Comparison of ENCODE assay signal across 1 cellular context in the genomic region with DNA sequence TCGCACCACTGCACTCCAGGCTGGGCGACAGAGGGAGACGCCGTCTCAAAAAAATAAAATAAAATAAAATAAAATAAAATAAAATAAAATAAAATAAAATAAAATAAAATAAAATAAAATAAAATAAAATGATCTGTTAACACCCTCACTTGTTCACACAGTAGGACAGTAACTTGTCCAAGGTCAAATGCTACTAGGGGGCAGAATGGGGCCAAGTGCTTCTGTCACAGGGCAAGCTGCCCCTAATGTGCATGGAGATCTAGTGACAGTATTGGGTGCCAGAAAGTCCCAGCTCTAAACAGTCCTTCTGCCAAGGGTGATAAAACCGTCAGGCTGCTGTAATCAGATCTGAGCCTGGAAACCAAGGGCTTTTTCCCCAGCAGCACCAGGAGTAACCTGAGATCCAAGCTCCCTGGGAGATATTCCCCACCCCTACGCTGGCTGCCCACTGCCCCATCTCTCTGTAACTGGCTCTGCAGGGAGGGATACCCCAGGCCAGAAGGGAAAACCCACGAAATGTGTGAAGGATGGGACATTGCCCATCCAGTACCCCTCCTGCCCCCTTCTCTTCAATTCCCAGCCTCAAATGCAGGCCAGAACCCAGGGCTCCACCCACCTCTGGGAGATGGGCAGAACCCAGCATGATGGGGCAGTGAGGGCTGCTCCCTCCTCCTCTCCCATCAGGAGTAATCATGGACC.
TF ChIP-seq lines count a peak whose summit lies in the region.

No MANE protein-coding gene starts in this region.

TF ChIP-seq in H1, 55 proteins besides CTCF, POLR2A, EP300 and RAD21:
- TF ChIP-seq, protein P1, sequence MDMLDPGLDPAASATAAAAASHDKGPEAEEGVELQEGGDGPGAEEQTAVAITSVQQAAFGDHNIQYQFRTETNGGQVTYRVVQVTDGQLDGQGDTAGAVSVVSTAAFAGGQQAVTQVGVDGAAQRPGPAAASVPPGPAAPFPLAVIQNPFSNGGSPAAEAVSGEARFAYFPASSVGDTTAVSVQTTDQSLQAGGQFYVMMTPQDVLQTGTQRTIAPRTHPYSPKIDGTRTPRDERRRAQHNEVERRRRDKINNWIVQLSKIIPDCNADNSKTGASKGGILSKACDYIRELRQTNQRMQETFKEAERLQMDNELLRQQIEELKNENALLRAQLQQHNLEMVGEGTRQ (IDR thresholded peaks at IDR 0.05; ENCODE audit: low read length): no peak
- no peak for TF ChIP-seq SAP30 (IDR thresholded peaks at IDR 0.05; ENCODE audit: insufficient read depth, insufficient replicate concordance, low read length)
- TF ChIP-seq KDM4A (IDR thresholded peaks at IDR 0.05; ENCODE audit: low read depth, low read length, severe bottlenecking): no peak
- no peak for TF ChIP-seq MAFK (IDR thresholded peaks at IDR 0.05; ENCODE audit: low read depth, low read length)
- TF ChIP-seq GABPA (IDR thresholded peaks at IDR 0.05; ENCODE audit: borderline replicate concordance, insufficient read depth, low read length): no peak
- TF ChIP-seq, protein P2, sequence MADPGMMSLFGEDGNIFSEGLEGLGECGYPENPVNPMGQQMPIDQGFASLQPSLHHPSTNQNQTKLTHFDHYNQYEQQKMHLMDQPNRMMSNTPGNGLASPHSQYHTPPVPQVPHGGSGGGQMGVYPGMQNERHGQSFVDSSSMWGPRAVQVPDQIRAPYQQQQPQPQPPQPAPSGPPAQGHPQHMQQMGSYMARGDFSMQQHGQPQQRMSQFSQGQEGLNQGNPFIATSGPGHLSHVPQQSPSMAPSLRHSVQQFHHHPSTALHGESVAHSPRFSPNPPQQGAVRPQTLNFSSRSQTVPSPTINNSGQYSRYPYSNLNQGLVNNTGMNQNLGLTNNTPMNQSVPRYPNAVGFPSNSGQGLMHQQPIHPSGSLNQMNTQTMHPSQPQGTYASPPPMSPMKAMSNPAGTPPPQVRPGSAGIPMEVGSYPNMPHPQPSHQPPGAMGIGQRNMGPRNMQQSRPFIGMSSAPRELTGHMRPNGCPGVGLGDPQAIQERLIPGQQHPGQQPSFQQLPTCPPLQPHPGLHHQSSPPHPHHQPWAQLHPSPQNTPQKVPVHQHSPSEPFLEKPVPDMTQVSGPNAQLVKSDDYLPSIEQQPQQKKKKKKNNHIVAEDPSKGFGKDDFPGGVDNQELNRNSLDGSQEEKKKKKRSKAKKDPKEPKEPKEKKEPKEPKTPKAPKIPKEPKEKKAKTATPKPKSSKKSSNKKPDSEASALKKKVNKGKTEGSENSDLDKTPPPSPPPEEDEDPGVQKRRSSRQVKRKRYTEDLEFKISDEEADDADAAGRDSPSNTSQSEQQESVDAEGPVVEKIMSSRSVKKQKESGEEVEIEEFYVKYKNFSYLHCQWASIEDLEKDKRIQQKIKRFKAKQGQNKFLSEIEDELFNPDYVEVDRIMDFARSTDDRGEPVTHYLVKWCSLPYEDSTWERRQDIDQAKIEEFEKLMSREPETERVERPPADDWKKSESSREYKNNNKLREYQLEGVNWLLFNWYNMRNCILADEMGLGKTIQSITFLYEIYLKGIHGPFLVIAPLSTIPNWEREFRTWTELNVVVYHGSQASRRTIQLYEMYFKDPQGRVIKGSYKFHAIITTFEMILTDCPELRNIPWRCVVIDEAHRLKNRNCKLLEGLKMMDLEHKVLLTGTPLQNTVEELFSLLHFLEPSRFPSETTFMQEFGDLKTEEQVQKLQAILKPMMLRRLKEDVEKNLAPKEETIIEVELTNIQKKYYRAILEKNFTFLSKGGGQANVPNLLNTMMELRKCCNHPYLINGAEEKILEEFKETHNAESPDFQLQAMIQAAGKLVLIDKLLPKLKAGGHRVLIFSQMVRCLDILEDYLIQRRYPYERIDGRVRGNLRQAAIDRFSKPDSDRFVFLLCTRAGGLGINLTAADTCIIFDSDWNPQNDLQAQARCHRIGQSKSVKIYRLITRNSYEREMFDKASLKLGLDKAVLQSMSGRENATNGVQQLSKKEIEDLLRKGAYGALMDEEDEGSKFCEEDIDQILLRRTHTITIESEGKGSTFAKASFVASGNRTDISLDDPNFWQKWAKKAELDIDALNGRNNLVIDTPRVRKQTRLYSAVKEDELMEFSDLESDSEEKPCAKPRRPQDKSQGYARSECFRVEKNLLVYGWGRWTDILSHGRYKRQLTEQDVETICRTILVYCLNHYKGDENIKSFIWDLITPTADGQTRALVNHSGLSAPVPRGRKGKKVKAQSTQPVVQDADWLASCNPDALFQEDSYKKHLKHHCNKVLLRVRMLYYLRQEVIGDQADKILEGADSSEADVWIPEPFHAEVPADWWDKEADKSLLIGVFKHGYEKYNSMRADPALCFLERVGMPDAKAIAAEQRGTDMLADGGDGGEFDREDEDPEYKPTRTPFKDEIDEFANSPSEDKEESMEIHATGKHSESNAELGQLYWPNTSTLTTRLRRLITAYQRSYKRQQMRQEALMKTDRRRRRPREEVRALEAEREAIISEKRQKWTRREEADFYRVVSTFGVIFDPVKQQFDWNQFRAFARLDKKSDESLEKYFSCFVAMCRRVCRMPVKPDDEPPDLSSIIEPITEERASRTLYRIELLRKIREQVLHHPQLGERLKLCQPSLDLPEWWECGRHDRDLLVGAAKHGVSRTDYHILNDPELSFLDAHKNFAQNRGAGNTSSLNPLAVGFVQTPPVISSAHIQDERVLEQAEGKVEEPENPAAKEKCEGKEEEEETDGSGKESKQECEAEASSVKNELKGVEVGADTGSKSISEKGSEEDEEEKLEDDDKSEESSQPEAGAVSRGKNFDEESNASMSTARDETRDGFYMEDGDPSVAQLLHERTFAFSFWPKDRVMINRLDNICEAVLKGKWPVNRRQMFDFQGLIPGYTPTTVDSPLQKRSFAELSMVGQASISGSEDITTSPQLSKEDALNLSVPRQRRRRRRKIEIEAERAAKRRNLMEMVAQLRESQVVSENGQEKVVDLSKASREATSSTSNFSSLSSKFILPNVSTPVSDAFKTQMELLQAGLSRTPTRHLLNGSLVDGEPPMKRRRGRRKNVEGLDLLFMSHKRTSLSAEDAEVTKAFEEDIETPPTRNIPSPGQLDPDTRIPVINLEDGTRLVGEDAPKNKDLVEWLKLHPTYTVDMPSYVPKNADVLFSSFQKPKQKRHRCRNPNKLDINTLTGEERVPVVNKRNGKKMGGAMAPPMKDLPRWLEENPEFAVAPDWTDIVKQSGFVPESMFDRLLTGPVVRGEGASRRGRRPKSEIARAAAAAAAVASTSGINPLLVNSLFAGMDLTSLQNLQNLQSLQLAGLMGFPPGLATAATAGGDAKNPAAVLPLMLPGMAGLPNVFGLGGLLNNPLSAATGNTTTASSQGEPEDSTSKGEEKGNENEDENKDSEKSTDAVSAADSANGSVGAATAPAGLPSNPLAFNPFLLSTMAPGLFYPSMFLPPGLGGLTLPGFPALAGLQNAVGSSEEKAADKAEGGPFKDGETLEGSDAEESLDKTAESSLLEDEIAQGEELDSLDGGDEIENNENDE (IDR thresholded peaks at IDR 0.05; ENCODE audit: insufficient replicate concordance, low read length): no peak
- no peak for TF ChIP-seq TAF7 (optimal IDR thresholded peaks at IDR 0.05; ENCODE audit: borderline replicate concordance, low read depth, low read length)
- no peak for TF ChIP-seq TAF1 (IDR thresholded peaks at IDR 0.05; ENCODE audit: low read depth, low read length)
- TF ChIP-seq RNF2 (IDR thresholded peaks at IDR 0.05; ENCODE audit: borderline replicate concordance, low read depth, low read length, missing control alignments, poor library complexity, severe bottlenecking): no peak
- TF ChIP-seq FOSL1 (IDR thresholded peaks at IDR 0.05; ENCODE audit: insufficient read depth, low read depth, low read length): no peak
- TF ChIP-seq, protein P3, sequence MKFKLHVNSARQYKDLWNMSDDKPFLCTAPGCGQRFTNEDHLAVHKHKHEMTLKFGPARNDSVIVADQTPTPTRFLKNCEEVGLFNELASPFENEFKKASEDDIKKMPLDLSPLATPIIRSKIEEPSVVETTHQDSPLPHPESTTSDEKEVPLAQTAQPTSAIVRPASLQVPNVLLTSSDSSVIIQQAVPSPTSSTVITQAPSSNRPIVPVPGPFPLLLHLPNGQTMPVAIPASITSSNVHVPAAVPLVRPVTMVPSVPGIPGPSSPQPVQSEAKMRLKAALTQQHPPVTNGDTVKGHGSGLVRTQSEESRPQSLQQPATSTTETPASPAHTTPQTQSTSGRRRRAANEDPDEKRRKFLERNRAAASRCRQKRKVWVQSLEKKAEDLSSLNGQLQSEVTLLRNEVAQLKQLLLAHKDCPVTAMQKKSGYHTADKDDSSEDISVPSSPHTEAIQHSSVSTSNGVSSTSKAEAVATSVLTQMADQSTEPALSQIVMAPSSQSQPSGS (IDR thresholded peaks at IDR 0.05; ENCODE audit: low read length): no peak
- no peak for TF ChIP-seq SP2 (IDR thresholded peaks at IDR 0.05; ENCODE audit: low read length)
- TF ChIP-seq HDAC2 (IDR thresholded peaks at IDR 0.05; ENCODE audit: borderline replicate concordance in 1 of 2, low read depth in 2 of 2, low read length in 2 of 2): no peak
